Comparison of ENCODE assay signal across 9 cellular contexts in genomic region chr14:54711812-54712211, GRCh38.
DNase-seq lines count a peak whose midpoint lies in the region; ATAC-seq and TF ChIP-seq lines count a peak whose summit lies in the region.
"Had no signal": no experiment of that assay in that cellular context is flagged by ENCODE, and none has a peak within 500 bp of the region (broad histone marks: within the 10 kb centered on the region; RNA-seq: fewer than 3 reads in every experiment).

No MANE protein-coding gene starts in this region.

- H3K27ac ChIP-seq in Karpas-422 (ENCODE audit: low read length) (peak overlapping the region; percentile 62), caudate nucleus (ENCODE audit: low read depth, low read length) (peak overlapping the region; percentile 55), mucosa of rectum (ENCODE audit: low read depth in 2 of 2, low read length in 2 of 2) (peak overlapping the region; percentile 19 to 62), thoracic aorta (peak overlapping the region; percentile 88 to 92)

- H3K27me3 ChIP-seq in Karpas-422 (ENCODE audit: low read length), result no peaks in the 10 kb centered on the region
- H3K27me3 ChIP-seq in mucosa of rectum (ENCODE audit: control insufficient read depth in 2 of 2, insufficient read depth in 2 of 2, low read length in 2 of 2), result no peaks in the 10 kb centered on the region
- H3K27me3 ChIP-seq in thoracic aorta (replicated peaks; ENCODE audit: insufficient read depth), result no peaks in the 10 kb centered on the region

- H3K9ac ChIP-seq in Karpas-422 (ENCODE audit: low read length) (no peak overlapping the region), mucosa of rectum (ENCODE audit: low read depth in 1 of 2, low read length in 2 of 2) (no peak overlapping the region)

- peak overlapping the region; percentile 15 for H3K4me2 ChIP-seq in Karpas-422 (ENCODE audit: low read depth, low read length, poor library complexity, severe bottlenecking)

- H3K36me3 ChIP-seq in Karpas-422 (ENCODE audit: insufficient read depth, low read length) (peaks cover 40% of the 10 kb centered on the region; the same call in 1 of the 2 replicates), mucosa of rectum (ENCODE audit: control insufficient read depth in 2 of 2, insufficient read depth in 2 of 2, low read length in 2 of 2) (no peaks in the 10 kb centered on the region), thoracic aorta (no peaks in the 10 kb centered on the region)

- no peaks in the 10 kb centered on the region for H4K20me1 ChIP-seq in Karpas-422 (ENCODE audit: insufficient read depth, low read depth, low read length)

- ATAC-seq in thoracic aorta (ENCODE audit: insufficient number of reproducible peaks, low FRiP score, low read depth) (no peak), HG02870 (IDR thresholded peaks at IDR 0.05; ENCODE audit: unreplicated experiment) (no peak)
- ATAC-seq: natural killer cell had no signal

- no peaks in the 10 kb centered on the region for H3K9me3 ChIP-seq in Karpas-422 (ENCODE audit: low read length)
- H3K9me3 ChIP-seq in mucosa of rectum (ENCODE audit: control insufficient read depth in 2 of 2, low read length in 2 of 2), result no peaks in the 10 kb centered on the region
- H3K9me3 ChIP-seq in thoracic aorta, result no peaks in the 10 kb centered on the region

- H3K4me1 ChIP-seq in Karpas-422 (ENCODE audit: low read length) (peaks cover 80% of the 10 kb centered on the region), mucosa of rectum (ENCODE audit: control insufficient read depth in 2 of 2, insufficient read depth in 2 of 2, low read length in 2 of 2) (peaks cover 2 to 8% of the 10 kb centered on the region in 2 donors), thoracic aorta (ENCODE audit: control insufficient read depth in 1 of 2, low read depth in 2 of 2) (peaks cover 52 to 97% of the 10 kb centered on the region in 2 donors)

- H2AFZ ChIP-seq in Karpas-422 (ENCODE audit: low read length), result no peak overlapping the region

- TF ChIP-seq CTCF in thoracic aorta (IDR thresholded peaks at IDR 0.05), result no peak

- H3K79me2 ChIP-seq in Karpas-422 (ENCODE audit: low read length), result peaks cover 99% of the 10 kb centered on the region

- no peaks in the 10 kb centered on the region for H3K9me2 ChIP-seq in Karpas-422 (replicated peaks; ENCODE audit: insufficient read depth, low read length)

- DNase-seq in Karpas-422, result no peak
- no peak for DNase-seq in caudate nucleus (lab: John Stamatoyannopoulos, UW)
- no peak for DNase-seq in thoracic aorta (ENCODE audit: low spot score)
- no peak for DNase-seq in KG1 (lab: John Stamatoyannopoulos, UW)
- DNase-seq in stimulated activated CD8-positive, alpha-beta memory T cell treated with anti-CD3 and anti-CD28 coated beads, Interleukin-4, amount 100 ng/mL, for 48 hours, result no peak
- DNase-seq: natural killer cell; stimulated activated CD4-positive, alpha-beta T cell treated with anti-CD3 and anti-CD28 coated beads, Interleukin-12 subunit alpha, Interleukin-12 subunit beta, amount 100 ng/mL, for 4 hours had no signal

- H3K4me3 ChIP-seq in Karpas-422 (ENCODE audit: low read length) (no peak overlapping the region), mucosa of rectum (ENCODE audit: low read length in 2 of 2) (no peak overlapping the region), thoracic aorta (peak overlapping the region; percentile 44)
